ENCODE assay signal across 8 cellular contexts in the genomic region with DNA sequence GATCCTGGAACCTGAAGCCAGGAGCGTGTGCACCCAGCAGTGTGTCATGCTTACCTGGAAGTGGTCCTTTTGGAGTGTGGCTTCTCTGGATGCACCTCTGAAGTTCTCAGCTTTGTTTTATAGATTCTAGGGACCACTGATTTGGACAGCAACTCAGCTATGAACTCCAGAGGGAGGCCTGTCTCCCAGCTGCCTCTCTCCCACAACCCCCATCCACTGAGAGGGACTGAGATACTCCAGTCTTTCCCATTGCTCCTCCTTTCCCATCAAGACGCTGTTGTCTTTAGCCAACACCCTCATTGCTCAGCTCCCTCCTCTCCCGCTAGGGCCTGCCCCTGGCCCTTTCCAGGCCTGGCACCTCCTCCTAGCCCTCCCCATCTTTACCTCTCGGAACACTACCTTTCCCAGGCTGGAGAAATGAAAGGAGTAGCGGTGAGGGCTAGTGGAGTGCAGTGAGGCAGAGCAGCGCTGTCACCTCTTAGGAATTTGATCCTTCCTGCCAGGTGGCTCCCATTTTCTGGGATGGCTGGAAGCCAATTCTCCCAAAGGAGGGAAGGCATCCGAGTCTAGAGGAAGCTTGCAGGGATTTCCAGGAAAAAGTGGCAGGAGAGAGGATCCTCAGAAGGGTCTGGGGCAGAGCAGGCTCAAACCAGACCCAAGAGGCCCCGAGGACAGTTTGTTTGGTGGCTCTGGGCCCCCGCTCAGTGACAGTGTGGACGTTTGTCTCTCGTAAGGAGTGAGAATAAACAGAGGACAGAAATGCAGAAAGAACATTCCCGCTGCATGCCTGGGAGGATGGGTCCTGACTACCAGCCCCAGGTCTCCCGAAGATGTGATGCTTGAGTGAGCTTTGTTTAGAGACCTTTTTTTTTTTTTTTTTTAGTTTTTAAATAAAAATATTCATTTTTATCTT. TPM values are rescaled to one million over a fixed set of nuclear protein-coding genes. Genes with fewer than 3 reads are reported as not detected.
DNase-seq lines count a peak whose midpoint lies in the region; ATAC-seq and TF ChIP-seq lines count a peak whose summit lies in the region.

Gene LRRN4 (minus strand): TSS at position 285 of the 913 bp plus-strand sequence. CDS start 1,261 bp downstream, outside the sequence.

- TF ChIP-seq CTCF in BE2C (IDR thresholded peaks at IDR 0.05; ENCODE audit: low read depth, low read length) (no peak), Panc1 (IDR thresholded peaks at IDR 0.05) (no peak), gastroesophageal sphincter (IDR thresholded peaks at IDR 0.05) (no peak)

- TF ChIP-seq POLR2A in gastroesophageal sphincter (IDR thresholded peaks at IDR 0.05): no peak

- no peak within 1 kb of the TSS for H3K9ac ChIP-seq in iPS-18a (ENCODE audit: low read length)

- H3K27me3 ChIP-seq in BE2C (peaks cover 47% of the 10 kb centered on the region), Panc1 (ENCODE audit: control insufficient read depth, insufficient read depth, low read length) (peaks cover 10% of the 10 kb centered on the region), iPS-18a (ENCODE audit: control insufficient read depth, insufficient read depth, low read length) (peaks cover 46% of the 10 kb centered on the region), gastroesophageal sphincter (peaks cover 68% of the 10 kb centered on the region)

- H3K4me1 ChIP-seq in BE2C (peaks cover 9% of the 10 kb centered on the region), Panc1 (ENCODE audit: control insufficient read depth, insufficient read depth, low read length) (peaks cover 12% of the 10 kb centered on the region; the same call in 1 of the 2 replicates), iPS-18a (ENCODE audit: control insufficient read depth, low read depth, low read length) (no peaks in the 10 kb centered on the region), gastroesophageal sphincter (peaks cover 0 to 12% (median 8%) of the 10 kb centered on the region in 3 donors)

- H3K4me3 ChIP-seq in BE2C (ENCODE audit: low read depth, low read length) (peak within 1 kb of the TSS; percentile 48), Panc1 (ENCODE audit: low read depth in 2 of 2, low read length in 2 of 2) (no peak within 1 kb of the TSS), iPS-18a (ENCODE audit: low read length) (peak within 1 kb of the TSS; percentile 39), gastroesophageal sphincter (no peak within 1 kb of the TSS)

- H3K36me3 ChIP-seq in BE2C (no peaks in the 10 kb centered on the region), Panc1 (ENCODE audit: control insufficient read depth, insufficient read depth, low read length) (no peaks in the 10 kb centered on the region), iPS-18a (ENCODE audit: control insufficient read depth, low read depth, low read length) (no peaks in the 10 kb centered on the region), gastroesophageal sphincter (no peaks in the 10 kb centered on the region)

- POLR2A ChIA-PET in Panc1 (lab: Charles Lee): no interaction called here

- DNase-seq in BE2C: no peak
- DNase-seq in HPDE6-E6E7 (ENCODE audit: extremely low spot score): peak; percentile 57
- no peak for DNase-seq in Panc1 (ENCODE audit: low read depth, low spot score)
- DNase-seq in NCI-H1048 (lab: John Stamatoyannopoulos, UW): no peak

- CTCF ChIA-PET in Panc1 (lab: Charles Lee): interaction anchor here (0.7 kb wide), 1 partner anchor 15 kb away, joined by 9 read pairs; no protein-coding TSS in a partner anchor

- ATAC-seq in Panc1 (peak; percentile 49), HG02763 (IDR thresholded peaks at IDR 0.05; ENCODE audit: unreplicated experiment) (no peak), GM18909 (IDR thresholded peaks at IDR 0.05; ENCODE audit: poor library complexity, unreplicated experiment) (no peak), gastroesophageal sphincter (no peak)

- intact Hi-C loops in Panc1 (cut with micrococcal nuclease; ENCODE audit: unreplicated experiment): no loop called here

- H3K9me3 ChIP-seq in BE2C (no peaks in the 10 kb centered on the region), Panc1 (ENCODE audit: control insufficient read depth, insufficient read depth, low read depth, low read length) (no peaks in the 10 kb centered on the region), iPS-18a (ENCODE audit: control insufficient read depth, low read depth, low read length) (no peaks in the 10 kb centered on the region), gastroesophageal sphincter (no peaks in the 10 kb centered on the region)

- 45 to 61% methylated on average over 7 to 9 of the region's 13 CpGs for WGBS in gastroesophageal sphincter (ENCODE audit: low coverage in 1 of 2), 2 donors

- TF ChIP-seq EP300 in gastroesophageal sphincter (IDR thresholded peaks at IDR 0.05): no peak

- in situ Hi-C loops in Panc1 (cut with HindIII; ENCODE audit: low pct_unique_long_range_greater_than_20kb, low sequenced_read_pairs): no loop called here

- no TSS peak for BruUV-seq in Panc1 (replicated peaks; lab: Mats Ljungman, UMichigan)

- H3K27ac ChIP-seq in Panc1 (ENCODE audit: low read length): no peak within 1 kb of the TSS
- H3K27ac ChIP-seq in iPS-18a (ENCODE audit: low read length): no peak within 1 kb of the TSS
- no peak within 1 kb of the TSS for H3K27ac ChIP-seq in gastroesophageal sphincter

RNA-seq across cellular contexts. Expression of gene LRRN4, which starts in this region (rescaled TPM):
- not detected for polyA plus RNA-seq in BE2C (2012; ENCODE audit: insufficient read depth, insufficient read length, low read depth)
- 0.57 TPM for total RNA-seq in Panc1 (2021; ENCODE audit: unreplicated experiment)
- polyA plus RNA-seq in Panc1 (2012; ENCODE audit: insufficient read length): 0.40 TPM
- not detected for total RNA-seq in gastroesophageal sphincter

Comparison
In these comparisons a context has a peak if more than half of its experiments do, and no peak if none do; other contexts are left out.
1. Peak in ATAC-seq in Panc1; RNA of the gene not detected or under 1 TPM.
2. H3K4me3 ChIP-seq: peak in BE2C (single experiment) and iPS-18a (single experiment); none in Panc1 (0 of 2) and gastroesophageal sphincter (0 of 2).